ENCODE assay signal across 25 cellular contexts in the genomic region with DNA sequence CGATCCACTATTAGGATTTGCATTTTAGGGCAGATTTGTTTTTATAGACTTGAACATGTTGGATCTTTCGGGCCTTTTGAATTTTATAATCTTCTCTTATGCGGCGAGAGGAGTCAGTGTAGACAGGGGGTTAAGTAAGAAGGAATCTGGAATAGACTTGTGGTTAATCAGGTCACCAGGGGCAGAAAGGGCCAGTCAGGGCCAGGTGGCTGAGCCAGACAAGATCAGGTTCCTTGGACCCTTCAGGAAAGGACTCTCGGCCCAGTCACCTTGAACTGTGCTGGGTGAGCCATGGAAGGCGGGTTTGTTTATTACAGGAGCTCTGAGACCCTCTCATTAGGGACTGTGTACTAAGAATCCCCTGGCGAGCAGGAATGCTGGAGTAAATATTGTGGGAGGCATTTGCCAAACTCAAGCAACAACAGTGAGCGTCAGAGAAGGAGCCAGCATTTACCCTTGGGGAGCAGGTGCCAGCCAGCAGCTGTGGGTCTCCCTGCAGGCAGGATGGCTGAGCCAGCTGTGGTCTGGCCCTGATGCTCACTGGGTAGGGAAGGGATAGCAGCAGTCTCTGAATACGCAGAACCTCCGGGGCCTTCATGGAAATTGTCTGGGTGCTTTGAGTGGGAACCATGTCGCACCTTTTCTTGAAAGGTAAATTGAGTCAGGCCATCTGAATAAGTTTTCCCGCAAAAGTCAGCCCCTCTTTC.
"Had no signal": no experiment of that assay in that cellular context is flagged by ENCODE, and none has a peak within 500 bp of the region (broad histone marks: within the 10 kb centered on the region; RNA-seq: fewer than 3 reads in every experiment).

No MANE protein-coding gene starts in this region.

- H3K27ac Mint-ChIP-seq: activated B cell treated with CpG ODN at 0.5 μM for 24 hours; activated CD4-positive, alpha-beta T cell treated with anti-CD3 and anti-CD28 coated beads, Interleukin-2, amount 10 ng/mL, durations not matched to agents 24 days and 14 days; activated CD8-positive, alpha-beta memory T cell treated with anti-CD3 and anti-CD28 coated beads, Interleukin-2, amount 10 ng/mL, durations not matched to agents 7 days and 5 days; activated naive CD4-positive, alpha-beta T cell treated with anti-CD3 and anti-CD28 coated beads, Interleukin-2, amount 50 U/mL, for 24 hours; activated T-cell treated with anti-CD3 and anti-CD28 coated beads, Interleukin-2, amount 50 U/mL, for 24 hours; activated T-helper 1 cell treated with anti-CD3 and anti-CD28 coated beads, Interleukin-12 subunit alpha, Interleukin-12 subunit beta, Interleukin-2, Interleukin-4 antibody, amounts not matched to agents 30 ng/mL and 10 ng/mL and 1 ng/mL, durations not matched to agents 14 hours and 24 hours and 36 hours; IgD-negative memory B cell; T-helper 17 cell had no signal

- H3K9me3 ChIP-seq: ascending aorta, body of pancreas had no signal

- H3K36me3 Mint-ChIP-seq: activated CD8-positive, alpha-beta memory T cell treated with anti-CD3 and anti-CD28 coated beads, Interleukin-2, amount 10 ng/mL, durations not matched to agents 7 days and 5 days; activated naive CD4-positive, alpha-beta T cell treated with anti-CD3 and anti-CD28 coated beads, Interleukin-2, amount 50 U/mL, for 24 hours; IgD-negative memory B cell had no signal

- H3K4me1 Mint-ChIP-seq: activated B cell treated with CpG ODN at 0.5 μM for 24 hours; activated CD4-positive, alpha-beta T cell treated with anti-CD3 and anti-CD28 coated beads, Interleukin-2, amount 10 ng/mL, durations not matched to agents 24 days and 14 days; activated CD8-positive, alpha-beta memory T cell treated with anti-CD3 and anti-CD28 coated beads, Interleukin-2, amount 10 ng/mL, durations not matched to agents 7 days and 5 days; activated naive CD4-positive, alpha-beta T cell treated with anti-CD3 and anti-CD28 coated beads, Interleukin-2, amount 50 U/mL, for 24 hours; IgD-negative memory B cell; T-helper 17 cell had no signal

- H3K4me1 ChIP-seq: ascending aorta, body of pancreas had no signal

- H3K27me3 ChIP-seq: ascending aorta, body of pancreas had no signal

- H3K9me3 Mint-ChIP-seq: activated CD4-positive, alpha-beta T cell treated with anti-CD3 and anti-CD28 coated beads, Interleukin-2, amount 10 ng/mL, durations not matched to agents 24 days and 14 days; activated naive CD4-positive, alpha-beta T cell treated with anti-CD3 and anti-CD28 coated beads, Interleukin-2, amount 50 U/mL, for 24 hours; activated T-cell treated with anti-CD3 and anti-CD28 coated beads, Interleukin-2, amount 50 U/mL, for 24 hours; activated T-helper 1 cell treated with anti-CD3 and anti-CD28 coated beads, Interleukin-12 subunit alpha, Interleukin-12 subunit beta, Interleukin-2, Interleukin-4 antibody, amounts not matched to agents 30 ng/mL and 10 ng/mL and 1 ng/mL, durations not matched to agents 14 hours and 24 hours and 36 hours had no signal

- H3K4me3 ChIP-seq: ascending aorta, body of pancreas had no signal

- H3K4me3 Mint-ChIP-seq: activated B cell treated with CpG ODN at 0.5 μM for 24 hours; activated CD4-positive, alpha-beta T cell treated with anti-CD3 and anti-CD28 coated beads, Interleukin-2, amount 10 ng/mL, durations not matched to agents 24 days and 14 days; activated CD8-positive, alpha-beta memory T cell treated with anti-CD3 and anti-CD28 coated beads, Interleukin-2, amount 10 ng/mL, durations not matched to agents 7 days and 5 days; activated naive CD4-positive, alpha-beta T cell treated with anti-CD3 and anti-CD28 coated beads, Interleukin-2, amount 50 U/mL, for 24 hours; activated T-cell treated with anti-CD3 and anti-CD28 coated beads, Interleukin-2, amount 50 U/mL, for 24 hours; activated T-helper 1 cell treated with anti-CD3 and anti-CD28 coated beads, Interleukin-12 subunit alpha, Interleukin-12 subunit beta, Interleukin-2, Interleukin-4 antibody, amounts not matched to agents 30 ng/mL and 10 ng/mL and 1 ng/mL, durations not matched to agents 14 hours and 24 hours and 36 hours; IgD-negative memory B cell; T-helper 17 cell had no signal

- H3K36me3 ChIP-seq: ascending aorta had no signal

- H3K27ac ChIP-seq: ascending aorta, body of pancreas had no signal

- DNase-seq: activated B cell treated with CpG ODN at 0.5 μM for 24 hours; activated CD4-positive, alpha-beta T cell treated with anti-CD3 and anti-CD28 coated beads for 1 hour; activated CD4-positive, alpha-beta T cell treated with anti-CD3 and anti-CD28 coated beads, Interleukin-2, amount 10 ng/mL, durations not matched to agents 24 days and 14 days; activated CD4-positive, alpha-beta T cell treated with anti-CD3 and anti-CD28 coated beads, Interleukin-2, amount 50 U/mL, for 48 hours; activated CD8-positive, alpha-beta memory T cell treated with anti-CD3 and anti-CD28 coated beads, Interleukin-2, amount 10 ng/mL, durations not matched to agents 7 days and 5 days; activated effector memory CD4-positive, alpha-beta T cell treated with Interleukin-2 at 50 U/mL for 16 hours; activated naive CD4-positive, alpha-beta T cell; activated T-cell treated with anti-CD3 and anti-CD28 coated beads, Interleukin-2, amount 50 U/mL, for 24 hours; body of pancreas; central memory CD4-positive, alpha-beta T cell; KG1; NCI-H1048; NCI-H1694; NCI-H2107; NCI-H2171 treated with DMSO at 0.1 percent for 48 hours; NCI-H510A treated with DMSO at 0.1 percent for 48 hours; NCI-H774; NK-92 treated with Interleukin-12 subunit alpha and Interleukin-12 subunit beta, amount 100 ng/mL, for 24 hours; SIG-M5; T-helper 17 cell; T-helper 9 cell had no signal
